Comparison of ENCODE assay signal across 8 cellular contexts in the genomic region with DNA sequence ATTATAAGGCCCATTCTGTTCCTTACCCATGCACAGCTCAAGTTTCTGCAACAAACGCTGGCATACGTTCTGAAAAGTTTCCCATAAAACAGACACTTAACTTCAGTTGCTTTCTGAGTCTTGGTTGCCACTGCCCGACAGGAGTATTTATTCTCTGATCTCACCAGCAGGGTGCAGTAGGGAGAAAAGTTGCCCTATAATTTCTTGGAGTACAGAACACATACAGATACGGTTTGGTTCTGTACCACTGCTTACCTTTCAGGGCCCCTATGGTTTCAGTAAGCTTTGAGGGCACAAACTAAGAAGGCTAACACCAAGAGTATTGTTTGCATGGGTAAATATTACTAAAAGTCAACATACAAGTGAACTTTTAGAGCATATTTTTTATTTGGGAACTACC.
DNase-seq lines count a peak whose midpoint lies in the region; ATAC-seq and TF ChIP-seq lines count a peak whose summit lies in the region.

No MANE protein-coding gene starts in this region.

- ATAC-seq in HG02981 (IDR thresholded peaks at IDR 0.05; ENCODE audit: unreplicated experiment), result no peak

- DNase-seq in AG09319 (ENCODE audit: extremely low read depth, low read depth) (no peak), NCI-H460 (ENCODE audit: extremely low read depth, low read depth) (peak; percentile 39), fibroblast of pulmonary artery (ENCODE audit: low read depth) (peak; percentile 29), NCI-H128 (lab: John Stamatoyannopoulos, UW; ENCODE audit: unreplicated experiment) (no peak), NCI-H1436 treated with DMSO at 0.1 percent for 48 hours (lab: John Stamatoyannopoulos, UW) (no peak), DMS153 (lab: John Stamatoyannopoulos, UW) (no peak)

- TF ChIP-seq CTCF in AG09319 (IDR thresholded peaks at IDR 0.05; ENCODE audit: low read depth, low read length) (peak; percentile 18), GM12874 (IDR thresholded peaks at IDR 0.05; ENCODE audit: insufficient read depth, low read depth, low read length) (peak; percentile 50), fibroblast of pulmonary artery (IDR thresholded peaks at IDR 0.05; ENCODE audit: low read length, missing control alignments) (peak; percentile 45)

- no peak overlapping the region for H3K4me3 ChIP-seq in fibroblast of pulmonary artery (replicated peaks; ENCODE audit: low read depth, low read length)

Comparison
In these comparisons a context has a peak if more than half of its experiments do, and no peak if none do; other contexts are left out.
1. DNase-seq: peak in NCI-H460 (single experiment) and fibroblast of pulmonary artery (single experiment); none in AG09319 (single experiment), NCI-H128 (single experiment), NCI-H1436 treated with DMSO at 0.1 percent for 48 hours (single experiment) and DMS153 (single experiment).
2. Peak in every context shown above with its lines, with median percentiles within 50 percentile points of each other: CTCF ChIP-seq.